ENCODE assay signal across 1 cellular context in the genomic region with DNA sequence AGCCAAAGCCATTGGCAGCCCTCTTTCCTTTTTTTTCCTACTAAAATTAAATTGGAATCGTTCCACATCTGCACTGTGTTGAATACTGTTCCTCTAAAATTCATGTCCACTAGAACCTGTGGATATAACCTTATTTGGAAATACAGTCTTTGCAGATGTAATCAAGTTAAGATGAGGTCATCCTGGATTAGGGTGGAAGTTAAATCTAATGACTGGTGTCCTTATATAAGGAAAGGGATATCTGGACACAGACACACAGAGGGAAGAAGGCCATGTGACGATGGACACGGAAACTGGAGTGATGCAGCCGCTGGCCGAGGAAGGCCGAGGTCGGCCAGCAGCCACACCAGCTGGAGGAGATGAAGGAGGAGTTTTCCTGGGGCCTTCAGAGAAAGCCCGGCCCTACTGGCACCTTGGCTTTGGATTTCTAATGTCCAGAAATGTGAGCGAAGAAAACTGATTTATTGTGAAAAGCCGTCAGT.
TF ChIP-seq lines count a peak whose summit lies in the region.

No MANE protein-coding gene starts in this region.

TF ChIP-seq in K562, 482 proteins besides CTCF, POLR2A, EP300 and RAD21 (continued from another document):
- TF ChIP-seq JUND (IDR thresholded peaks at IDR 0.05; ENCODE audit: borderline replicate concordance, low read depth, low read length) (peak; percentile 36; the same call in 1 of the 2 replicates), JUND (tag; IDR thresholded peaks at IDR 0.05; ENCODE audit: borderline replicate concordance, low read depth, low read length) (0 out of 3 replicates have a peak, but pooled peaks have one; percentile 31), SRF (CRISPR knock-in tag; IDR thresholded peaks at IDR 0.05) (peak in 1 of 2 experiments; percentile 91; a peak in 2 of 4 replicates), CREBBP (IDR thresholded peaks at IDR 0.05; ENCODE audit: low read depth, low read length) (no peak), TAF7 (tag; IDR thresholded peaks at IDR 0.05) (no peak), RNF2 (IDR thresholded peaks at IDR 0.05) (no peak), ZNF175 (CRISPR knock-in tag; IDR thresholded peaks at IDR 0.05; ENCODE audit: low read depth) (0 out of 2 replicates have a peak, but pooled peaks have one; percentile 14)
- TF ChIP-seq, protein P1, sequence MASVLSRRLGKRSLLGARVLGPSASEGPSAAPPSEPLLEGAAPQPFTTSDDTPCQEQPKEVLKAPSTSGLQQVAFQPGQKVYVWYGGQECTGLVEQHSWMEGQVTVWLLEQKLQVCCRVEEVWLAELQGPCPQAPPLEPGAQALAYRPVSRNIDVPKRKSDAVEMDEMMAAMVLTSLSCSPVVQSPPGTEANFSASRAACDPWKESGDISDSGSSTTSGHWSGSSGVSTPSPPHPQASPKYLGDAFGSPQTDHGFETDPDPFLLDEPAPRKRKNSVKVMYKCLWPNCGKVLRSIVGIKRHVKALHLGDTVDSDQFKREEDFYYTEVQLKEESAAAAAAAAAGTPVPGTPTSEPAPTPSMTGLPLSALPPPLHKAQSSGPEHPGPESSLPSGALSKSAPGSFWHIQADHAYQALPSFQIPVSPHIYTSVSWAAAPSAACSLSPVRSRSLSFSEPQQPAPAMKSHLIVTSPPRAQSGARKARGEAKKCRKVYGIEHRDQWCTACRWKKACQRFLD (CRISPR knock-in tag; IDR thresholded peaks at IDR 0.05) = peak; percentile 48; the same call in 1 of the 2 replicates
- TF ChIP-seq, protein P2, sequence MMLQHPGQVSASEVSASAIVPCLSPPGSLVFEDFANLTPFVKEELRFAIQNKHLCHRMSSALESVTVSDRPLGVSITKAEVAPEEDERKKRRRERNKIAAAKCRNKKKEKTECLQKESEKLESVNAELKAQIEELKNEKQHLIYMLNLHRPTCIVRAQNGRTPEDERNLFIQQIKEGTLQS (IDR thresholded peaks at IDR 0.05) = peak; percentile 74
- TF ChIP-seq, protein P2 (CRISPR knock-in tag; conservative IDR thresholded peaks at IDR 0.05) = no peak
